In genomic region chr4:39337841-39338240, GRCh38 we compare ENCODE assay signal across 14 cellular contexts. TPM values are rescaled to one million over a fixed set of nuclear protein-coding genes. Genes with fewer than 3 reads are reported as not detected.
DNase-seq lines count a peak whose midpoint lies in the region; ATAC-seq, FAIRE-seq and TF ChIP-seq lines count a peak whose summit lies in the region.
"Had no signal": no experiment of that assay in that cellular context is flagged by ENCODE, and none has a peak within 500 bp of the region (broad histone marks: within the 10 kb centered on the region; RNA-seq: fewer than 3 reads in every experiment).

No MANE protein-coding gene starts in this region.

- WGBS in thyroid gland, 2 donors: 97% methylated on average over 4 of the region's 4 CpGs

- H3K4me3 ChIP-seq in LNCaP clone FGC (ENCODE audit: low read depth, low read length) (no peak overlapping the region), thyroid gland (replicated peaks in 1 of 3) (no peak overlapping the region)
- H3K4me3 ChIP-seq: BLaER1, GM12878, HAP-1 had no signal

- peaks cover 5 to 11% of the 10 kb centered on the region in 2 donors for H3K4me1 ChIP-seq in thyroid gland
- H3K4me1 ChIP-seq: HAP-1 had no signal

- intact Hi-C loops in thyroid gland (cut with DNase I): no loop called here

- no peaks in the 10 kb centered on the region for H3K27me3 Mint-ChIP-seq in nephron progenitor cell (ENCODE audit: low read depth, poor library complexity)
- H3K27me3 Mint-ChIP-seq: CD8-positive, alpha-beta memory T cell had no signal

- H3K27me3 ChIP-seq in thyroid gland: no peaks in the 10 kb centered on the region
- H3K27me3 ChIP-seq: BLaER1 had no signal

- TF ChIP-seq POLR2A in thyroid gland (IDR thresholded peaks at IDR 0.05): no peak

- TF ChIP-seq CTCF in D721Med (IDR thresholded peaks at IDR 0.05; ENCODE audit: insufficient read depth, missing control alignments): no peak
- no peak for TF ChIP-seq CTCF in LNCaP clone FGC (IDR thresholded peaks at IDR 0.05; ENCODE audit: control insufficient read depth, extremely low read depth, insufficient read depth)
- TF ChIP-seq CTCF in nephron progenitor cell (IDR thresholded peaks at IDR 0.05): no peak
- TF ChIP-seq CTCF in thyroid gland (IDR thresholded peaks at IDR 0.05): no peak

- no peaks in the 10 kb centered on the region for H3K36me3 ChIP-seq in thyroid gland

- peaks cover 19% of the 10 kb centered on the region for H3K4me1 Mint-ChIP-seq in nephron progenitor cell

- peaks cover 30% of the 10 kb centered on the region for H3K36me3 Mint-ChIP-seq in nephron progenitor cell (ENCODE audit: low read depth)

- H3K27ac Mint-ChIP-seq in nephron progenitor cell: peak overlapping the region; percentile 57

- no peak overlapping the region for H3K27ac ChIP-seq in thyroid gland
- H3K27ac ChIP-seq: BLaER1 had no signal

- H3K9me3 ChIP-seq in thyroid gland: no peaks in the 10 kb centered on the region
- H3K9me3 ChIP-seq: BLaER1, Caco-2, HAP-1 had no signal

- ATAC-seq in left lobe of liver: peak; percentile 58
- ATAC-seq: GM12878 had no signal

- FAIRE-seq in D721Med (lab: Jason Lieb, UNC): peak; percentile 69
- FAIRE-seq: GM12878 had no signal

- DNase-seq in D721Med (ENCODE audit: insufficient read length, low spot score) (no peak), LNCaP clone FGC (ENCODE audit: low read depth) (peak; percentile 68), left lobe of liver (ENCODE audit: low spot score) (no peak), nephron progenitor cell (no peak), T-helper 9 cell (no peak), foreskin melanocyte (no peak), thyroid gland (no peak)
- DNase-seq: Caco-2; CD8-positive, alpha-beta memory T cell; DMS79; GOT3 had no signal

- H3K9me3 Mint-ChIP-seq in nephron progenitor cell: no peaks in the 10 kb centered on the region
- H3K9me3 Mint-ChIP-seq: CD8-positive, alpha-beta memory T cell had no signal

- H3K4me3 Mint-ChIP-seq in nephron progenitor cell: no peak overlapping the region
- H3K4me3 Mint-ChIP-seq: CD8-positive, alpha-beta memory T cell had no signal

RNA-seq across cellular contexts. Expression of gene RFC1, which starts 28.3 kb away (rescaled TPM):
- 16.1 TPM for total RNA-seq in left lobe of liver
- total RNA-seq in thyroid gland: 10 to 100 TPM; 38.0 to 65.2 (median 46.0) TPM
